Comparison of ENCODE assay signal across 8 cellular contexts in the genomic region with DNA sequence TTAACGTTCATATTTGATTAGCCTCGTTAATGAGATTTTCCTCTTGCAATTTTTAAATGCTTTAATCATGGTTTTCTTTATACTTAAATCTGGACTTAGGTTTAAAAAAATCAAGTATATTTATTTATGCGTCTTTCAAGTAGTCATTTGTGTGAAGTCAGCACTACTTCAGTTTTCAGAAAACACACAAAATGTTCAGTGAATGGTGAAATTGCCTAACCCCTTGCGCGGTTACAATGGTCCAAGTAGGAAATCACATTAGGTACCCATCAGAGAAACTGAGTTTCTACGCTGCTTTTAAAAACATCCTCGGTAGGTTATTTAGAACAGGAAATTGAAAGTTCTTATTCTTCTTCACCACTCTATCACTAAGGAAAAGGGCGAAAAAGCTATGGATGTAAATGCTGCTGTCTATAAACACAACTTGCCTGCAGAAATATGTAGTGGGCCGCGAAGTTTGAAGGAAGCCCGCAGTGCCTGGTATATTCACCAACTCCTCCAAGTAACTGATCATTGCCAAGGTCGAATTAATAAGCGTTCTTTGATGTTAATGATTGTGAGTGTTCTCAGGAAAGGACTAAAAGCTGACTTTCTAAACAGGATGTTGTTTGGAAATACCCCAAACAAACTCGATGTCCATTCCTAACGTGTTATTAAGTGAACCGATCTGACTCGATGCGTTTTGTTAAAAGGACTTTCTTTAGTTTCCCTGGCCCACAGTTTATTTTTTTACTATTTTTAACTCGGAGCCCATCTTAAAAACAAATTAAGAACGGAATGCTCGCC. TPM values are rescaled to one million over a fixed set of nuclear protein-coding genes. Genes with fewer than 3 reads are reported as not detected.
DNase-seq lines count a peak whose midpoint lies in the region; ATAC-seq, FAIRE-seq and TF ChIP-seq lines count a peak whose summit lies in the region.

No MANE protein-coding gene starts in this region.

- H3K27me3 ChIP-seq in DND-41 (ENCODE audit: insufficient read depth, low read length, poor library complexity) (no peaks in the 10 kb centered on the region), Loucy (ENCODE audit: insufficient read depth, low read length, poor library complexity, severe bottlenecking) (peaks cover 6% of the 10 kb centered on the region), astrocyte (ENCODE audit: insufficient read depth, low read length) (no peaks in the 10 kb centered on the region), suprapubic skin (no peaks in the 10 kb centered on the region)

- H3K4me3 Mint-ChIP-seq in astrocyte (ENCODE audit: unreplicated experiment): peak overlapping the region; percentile 87

- H2AFZ ChIP-seq in DND-41 (ENCODE audit: low read depth, low read length): peak overlapping the region; percentile 80
- H2AFZ ChIP-seq in Loucy (ENCODE audit: low read length): no peak overlapping the region
- H2AFZ ChIP-seq in astrocyte (ENCODE audit: low read depth, low read length): peak overlapping the region; percentile 91

- ATAC-seq in DND-41 (ENCODE audit: insufficient read depth, low read depth) (no peak), GM19452 (IDR thresholded peaks at IDR 0.05; ENCODE audit: unreplicated experiment) (no peak)

- no peaks in the 10 kb centered on the region for H3K36me3 Mint-ChIP-seq in astrocyte (ENCODE audit: low read depth, unreplicated experiment)

- H3K27ac Mint-ChIP-seq in astrocyte (ENCODE audit: unreplicated experiment): peak overlapping the region; percentile 27

- H3K9ac ChIP-seq in DND-41 (ENCODE audit: low read depth, low read length) (peak overlapping the region; percentile 97), Loucy (ENCODE audit: low read depth, low read length, poor library complexity, severe bottlenecking) (peak overlapping the region; percentile 96), astrocyte (ENCODE audit: low read length) (peak overlapping the region; percentile 84)

- H3K79me2 ChIP-seq in DND-41 (ENCODE audit: insufficient read depth, low read length) (peaks cover 69% of the 10 kb centered on the region), Loucy (ENCODE audit: insufficient read depth, low read length) (peaks cover 76% of the 10 kb centered on the region), astrocyte (ENCODE audit: insufficient read depth, low read length) (peaks cover 54% of the 10 kb centered on the region)

- H3K9me3 ChIP-seq in DND-41 (ENCODE audit: insufficient read depth, low read length, severe bottlenecking) (no peaks in the 10 kb centered on the region), Loucy (ENCODE audit: insufficient read depth, low read depth, low read length) (no peaks in the 10 kb centered on the region), astrocyte (ENCODE audit: insufficient read depth, low read depth, low read length) (no peaks in the 10 kb centered on the region), suprapubic skin (no peaks in the 10 kb centered on the region)

- no peaks in the 10 kb centered on the region for H3K9me2 ChIP-seq in Loucy (replicated peaks; ENCODE audit: low read depth, low read length)

- H3K4me1 ChIP-seq in DND-41 (ENCODE audit: insufficient read depth, low read length): peaks cover 45% of the 10 kb centered on the region
- peaks cover 61% of the 10 kb centered on the region for H3K4me1 ChIP-seq in Loucy (ENCODE audit: insufficient read depth, low read length, poor library complexity, severe bottlenecking)
- peaks cover 6% of the 10 kb centered on the region for H3K4me1 ChIP-seq in astrocyte (ENCODE audit: insufficient read depth, low read length)
- peaks cover 40% of the 10 kb centered on the region for H3K4me1 ChIP-seq in suprapubic skin

- H3K36me3 ChIP-seq in DND-41 (ENCODE audit: insufficient read depth, low read length) (peaks cover 12% of the 10 kb centered on the region), Loucy (ENCODE audit: insufficient read depth, low read length) (no peaks in the 10 kb centered on the region), astrocyte (ENCODE audit: insufficient read depth, low read length) (no peaks in the 10 kb centered on the region), suprapubic skin (peaks cover 3% of the 10 kb centered on the region)

- H3K27ac ChIP-seq in DND-41 (ENCODE audit: low read length) (peak overlapping the region; percentile 95), astrocyte (ENCODE audit: low read depth, low read length) (peak overlapping the region; percentile 88), suprapubic skin (peak overlapping the region; percentile 97)

- 7% methylated on average over 21 of the region's 21 CpGs for WGBS in suprapubic skin

- TF ChIP-seq EP300 in suprapubic skin (IDR thresholded peaks at IDR 0.05): no peak

- FAIRE-seq in astrocyte (lab: Jason Lieb, UNC): no peak

- H3K27me3 Mint-ChIP-seq in astrocyte (ENCODE audit: low read depth, unreplicated experiment): peaks cover 4% of the 10 kb centered on the region

- no peak for TF ChIP-seq CTCF in DND-41 (IDR thresholded peaks at IDR 0.05; ENCODE audit: borderline replicate concordance, extremely low read depth, low read length, poor library complexity, severe bottlenecking)
- no peak for TF ChIP-seq CTCF in Loucy (conservative IDR thresholded peaks at IDR 0.05; ENCODE audit: low read length)
- no peak for TF ChIP-seq CTCF in astrocyte (IDR thresholded peaks at IDR 0.05; ENCODE audit: insufficient read depth, low read depth, low read length)
- TF ChIP-seq CTCF in suprapubic skin (IDR thresholded peaks at IDR 0.05): no peak

- H4K20me1 ChIP-seq in DND-41 (ENCODE audit: insufficient read depth, low read length) (peaks cover 20% of the 10 kb centered on the region; the same call in 1 of the 2 replicates), Loucy (ENCODE audit: insufficient read depth, low read length, poor library complexity, severe bottlenecking) (peaks cover 51% of the 10 kb centered on the region), astrocyte (ENCODE audit: insufficient read depth, low read length) (peaks cover 21% of the 10 kb centered on the region)

- DNase-seq in DND-41: peak; percentile 20
- no peak for DNase-seq in astrocyte (ENCODE audit: low read depth)
- DNase-seq in kidney tubule cell (ENCODE audit: low spot score): peak; percentile 11
- DNase-seq in suprapubic skin (ENCODE audit: low spot score in 2 of 2): no peak
- no peak for DNase-seq in GOT3 (lab: John Stamatoyannopoulos, UW)
- no peak for DNase-seq in activated CD4-positive, alpha-beta T cell treated with anti-CD3 and anti-CD28 coated beads, Interleukin-2, amount 50 U/mL, for 4 hours

- no peaks in the 10 kb centered on the region for H3K9me3 Mint-ChIP-seq in astrocyte (ENCODE audit: unreplicated experiment)

- H3F3A ChIP-seq in Loucy (ENCODE audit: low read depth): no peaks in the 10 kb centered on the region

- peaks cover 15% of the 10 kb centered on the region for H3K4me1 Mint-ChIP-seq in astrocyte (ENCODE audit: low read depth, unreplicated experiment)

- no peak for TF ChIP-seq POLR2A in suprapubic skin (IDR thresholded peaks at IDR 0.05)

- H3K4me2 ChIP-seq in DND-41 (ENCODE audit: insufficient read depth, low read length): peak overlapping the region; percentile 67
- peak overlapping the region; percentile 94 for H3K4me2 ChIP-seq in Loucy (ENCODE audit: low read depth, low read length, poor library complexity, severe bottlenecking)
- H3K4me2 ChIP-seq in astrocyte (ENCODE audit: low read length): peak overlapping the region; percentile 88

- peak overlapping the region; percentile 53 to 75 for H3K4me3 ChIP-seq in DND-41 (ENCODE audit: low read depth in 1 of 2, low read length in 2 of 2)
- H3K4me3 ChIP-seq in Loucy (ENCODE audit: low read length, poor library complexity, severe bottlenecking): peak overlapping the region; percentile 98
- H3K4me3 ChIP-seq in astrocyte (ENCODE audit: insufficient read depth, low read depth, low read length): peak overlapping the region; percentile 76
- peak overlapping the region; percentile 72 for H3K4me3 ChIP-seq in suprapubic skin

RNA-seq across cellular contexts. Expression of gene SYPL1, which starts 1.0 kb away (rescaled TPM):
- 58.8 and 59.7 TPM in 2 replicates for total RNA-seq in astrocyte
- total RNA-seq in suprapubic skin: 100 to 1,000 TPM in 2 of 4 donors, 10 to 100 TPM in 2; 71.3 to 115 (median 99.3) TPM

Comparison
In these comparisons a context has a peak if more than half of its experiments do, and no peak if none do; other contexts are left out.
1. DNase-seq: peak in DND-41 (single experiment) and kidney tubule cell (single experiment); none in astrocyte (single experiment), suprapubic skin (0 of 2), GOT3 (single experiment) and activated CD4-positive, alpha-beta T cell treated with anti-CD3 and anti-CD28 coated beads, Interleukin-2, amount 50 U/mL, for 4 hours (0 of 2).
2. Peak in every context shown above with its lines, with median percentiles within 50 percentile points of each other: H3K27ac ChIP-seq, H3K4me2 ChIP-seq, H3K4me3 ChIP-seq and H3K9ac ChIP-seq.